Comparison of ENCODE assay signal across 3 cellular contexts in genomic region chr5:175928752-175929151, GRCh38. TPM values are rescaled to one million over a fixed set of nuclear protein-coding genes. Genes with fewer than 3 reads are reported as not detected.
"Had no signal": no experiment of that assay in that cellular context is flagged by ENCODE, and none has a peak within 500 bp of the region (broad histone marks: within the 10 kb centered on the region; RNA-seq: fewer than 3 reads in every experiment).

No MANE protein-coding gene starts in this region.

RNA-seq across cellular contexts. Expression of gene CPLX2, which starts 57.4 kb away (rescaled TPM):
- total RNA-seq: GM23248, H4, HFFc6 had no signal
- polyA plus RNA-seq: GM23248 had no signal
